11 cellular contexts compared by ENCODE assay signal in the genomic region with DNA sequence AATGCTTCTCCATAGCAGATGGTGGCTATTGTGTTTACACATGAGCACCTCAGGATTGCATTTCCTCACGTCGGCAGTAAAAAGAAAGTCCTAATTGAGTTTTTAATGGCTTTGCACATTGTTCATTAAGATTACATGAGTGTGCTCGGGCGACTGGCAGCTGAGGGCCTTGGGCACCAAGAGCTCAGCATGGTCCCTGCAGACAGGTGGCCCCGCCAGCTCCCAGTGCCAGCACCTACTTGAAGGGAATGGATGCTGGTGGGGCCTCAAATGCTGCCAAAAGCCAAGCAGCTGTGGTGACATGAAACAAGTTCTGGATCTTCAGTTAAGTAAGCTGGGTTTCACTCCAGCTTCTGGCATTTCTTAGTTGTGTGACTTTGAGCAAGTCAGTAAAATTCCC.
DNase-seq lines count a peak whose midpoint lies in the region; ATAC-seq, FAIRE-seq and TF ChIP-seq lines count a peak whose summit lies in the region.
"Had no signal": no experiment of that assay in that cellular context is flagged by ENCODE, and none has a peak within 500 bp of the region (broad histone marks: within the 10 kb centered on the region; RNA-seq: fewer than 3 reads in every experiment).

No MANE protein-coding gene starts in this region.

- no peak overlapping the region for H3K27ac ChIP-seq in kidney (ENCODE audit: low read depth in 2 of 2, low read length in 2 of 2)
- H3K27ac ChIP-seq: RWPE1, SJSA1 had no signal

- no peak overlapping the region for H3K9ac ChIP-seq in kidney (ENCODE audit: low read length in 2 of 2)

- no peak for ATAC-seq in GM19467 (IDR thresholded peaks at IDR 0.05; ENCODE audit: unreplicated experiment)
- ATAC-seq: PC-3 had no signal

- H3K9me3 ChIP-seq in kidney (ENCODE audit: control insufficient read depth in 1 of 2, low read length in 2 of 2), result no peaks in the 10 kb centered on the region
- H3K9me3 ChIP-seq: SJSA1 had no signal

- intact Hi-C loops in kidney (cut with DNase I), result no loop called here

- no peak overlapping the region for H3K4me3 ChIP-seq in kidney (ENCODE audit: low read length in 2 of 2)
- H3K4me3 ChIP-seq: SJSA1 had no signal

- TF ChIP-seq CTCF in kidney (IDR thresholded peaks at IDR 0.05; ENCODE audit: borderline replicate concordance, extremely low read depth, insufficient read depth), result no peak

- DNase-seq in NCI-H128 (lab: John Stamatoyannopoulos, UW; ENCODE audit: unreplicated experiment) (peak; percentile 79), NCI-H2029 (lab: John Stamatoyannopoulos, UW) (peak; percentile 49), NCI-H510A (lab: John Stamatoyannopoulos, UW) (peak; percentile 21), kidney (peak; percentile 50), SIG-M5 treated with dmso at 0.1 percent for 504 hours (lab: John Stamatoyannopoulos, UW; ENCODE audit: unreplicated experiment) (no peak), NOMO-1 treated with DMSO at 0.1 percent for 48 hours (lab: John Stamatoyannopoulos, UW; ENCODE audit: unreplicated experiment) (no peak)
- DNase-seq: H9, PC-3 had no signal

- no peaks in the 10 kb centered on the region for H3K36me3 ChIP-seq in kidney (ENCODE audit: control insufficient read depth in 1 of 2, insufficient read depth in 2 of 2, low read length in 2 of 2)
- H3K36me3 ChIP-seq: SJSA1 had no signal

- FAIRE-seq in kidney (lab: Jason Lieb, UNC), result no peak

- no peaks in the 10 kb centered on the region for H3K4me1 ChIP-seq in kidney (ENCODE audit: control insufficient read depth in 1 of 2, insufficient read depth in 1 of 2, low read depth in 1 of 2, low read length in 2 of 2)
- H3K4me1 ChIP-seq: SJSA1 had no signal

Comparison
In these comparisons a context has a peak if more than half of its experiments do, and no peak if none do; other contexts are left out.
1. DNase-seq: peak in NCI-H128 (single experiment), NCI-H2029 (single experiment), NCI-H510A (single experiment) and kidney (single experiment); none in SIG-M5 treated with dmso at 0.1 percent for 504 hours (single experiment) and NOMO-1 treated with DMSO at 0.1 percent for 48 hours (single experiment).